15 cellular contexts compared by ENCODE assay signal in the genomic region with DNA sequence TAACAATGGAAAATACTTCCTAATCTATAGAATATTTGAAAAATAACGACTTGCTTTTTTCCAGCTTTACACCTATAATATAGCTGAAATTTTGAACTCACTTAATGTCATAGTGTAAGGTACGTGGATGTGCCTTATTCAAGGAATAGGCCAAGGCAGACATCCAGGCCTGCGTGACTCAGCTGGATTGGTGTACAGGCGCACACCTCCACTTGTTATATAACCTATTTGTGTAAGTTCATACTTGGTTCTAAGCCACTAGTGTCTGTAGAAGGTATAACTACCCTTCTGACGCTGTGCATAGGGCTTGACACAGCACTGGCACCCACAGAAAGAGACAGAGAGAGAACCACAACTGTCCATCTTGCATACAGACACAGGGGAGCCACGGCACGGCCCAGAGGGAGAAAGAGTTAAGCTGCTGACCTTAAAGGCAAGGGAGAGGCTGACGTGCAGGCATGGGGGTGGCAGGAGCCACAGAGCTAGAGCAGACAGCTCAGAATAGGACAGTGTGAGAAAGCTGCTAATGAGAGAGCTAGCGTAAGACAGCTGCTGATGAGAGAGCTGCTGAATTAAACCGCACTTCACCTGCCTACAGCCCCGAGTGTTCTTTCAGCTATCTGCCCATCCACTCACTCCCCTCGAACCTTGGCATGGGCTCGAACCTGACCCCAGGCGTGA. TPM values are rescaled to one million over a fixed set of nuclear protein-coding genes. Genes with fewer than 3 reads are reported as not detected.
DNase-seq lines count a peak whose midpoint lies in the region; ATAC-seq and TF ChIP-seq lines count a peak whose summit lies in the region.
"Had no signal": no experiment of that assay in that cellular context is flagged by ENCODE, and none has a peak within 500 bp of the region (broad histone marks: within the 10 kb centered on the region; RNA-seq: fewer than 3 reads in every experiment).

No MANE protein-coding gene starts in this region.

- H3K4me1 ChIP-seq in Panc1 (ENCODE audit: control insufficient read depth, insufficient read depth, low read length) (peaks cover 3% of the 10 kb centered on the region; the same call in 1 of the 2 replicates), neural progenitor cell (no peaks in the 10 kb centered on the region)
- H3K4me1 ChIP-seq in effector memory CD4-positive, alpha-beta T cell (ENCODE audit: control insufficient read depth, insufficient read depth, low read length, poor library complexity, severe bottlenecking), result no peaks in the 10 kb centered on the region
- H3K4me1 ChIP-seq: BLaER1 treated with 17β-estradiol and CSF1 and Interleukin-3, amounts not matched to agents 10 nM and 100 nM had no signal

- H3K27ac ChIP-seq in Panc1 (ENCODE audit: low read length) (peak overlapping the region; percentile 57; the same call in 1 of the 2 replicates), neural progenitor cell (no peak overlapping the region)
- no peak overlapping the region for H3K27ac ChIP-seq in effector memory CD4-positive, alpha-beta T cell (ENCODE audit: insufficient read depth, low read length, poor library complexity, severe bottlenecking)
- H3K27ac ChIP-seq: BLaER1 treated with 17β-estradiol and CSF1 and Interleukin-3, amounts not matched to agents 10 nM and 100 nM had no signal

- H3K9me3 Mint-ChIP-seq in neural progenitor cell (no peaks in the 10 kb centered on the region), T-cell (peaks cover 3 to 5% (median 4%) of the 10 kb centered on the region in 3 donors)

- intact Hi-C loops in Panc1 (cut with micrococcal nuclease; ENCODE audit: unreplicated experiment), result no loop called here

- POLR2A ChIA-PET in Panc1 (lab: Charles Lee), result interaction anchor here (0.5 kb wide), 1 partner anchor 155 kb away, joined by 5 read pairs; no protein-coding TSS in a partner anchor
- POLR2A ChIA-PET in T-cell (lab: Charles Lee), result no interaction called here

- no peaks in the 10 kb centered on the region for H4K20me1 ChIP-seq in neural progenitor cell (ENCODE audit: low read depth)
- H4K20me1 ChIP-seq: BLaER1 treated with 17β-estradiol and CSF1 and Interleukin-3, amounts not matched to agents 10 nM and 100 nM had no signal

- H3K27me3 Mint-ChIP-seq in neural progenitor cell (ENCODE audit: insufficient read depth, low read depth), result no peaks in the 10 kb centered on the region
- H3K27me3 Mint-ChIP-seq in T-cell, result no peaks in the 10 kb centered on the region

- no TSS peak for BruUV-seq in Panc1 (replicated peaks; lab: Mats Ljungman, UMichigan)

- H3K9me3 ChIP-seq in Panc1 (ENCODE audit: control insufficient read depth, insufficient read depth, low read depth, low read length) (no peaks in the 10 kb centered on the region), neural progenitor cell (ENCODE audit: low read depth) (no peaks in the 10 kb centered on the region)
- no peaks in the 10 kb centered on the region for H3K9me3 ChIP-seq in effector memory CD4-positive, alpha-beta T cell (ENCODE audit: control insufficient read depth, low read length)
- H3K9me3 ChIP-seq: BLaER1 treated with 17β-estradiol and CSF1 and Interleukin-3, amounts not matched to agents 10 nM and 100 nM had no signal

- H3K79me2 ChIP-seq in neural progenitor cell (ENCODE audit: low read depth), result no peaks in the 10 kb centered on the region

- H3K27me3 ChIP-seq in Panc1 (ENCODE audit: control insufficient read depth, insufficient read depth, low read length) (no peaks in the 10 kb centered on the region), neural progenitor cell (no peaks in the 10 kb centered on the region)
- no peaks in the 10 kb centered on the region for H3K27me3 ChIP-seq in effector memory CD4-positive, alpha-beta T cell (replicated peaks; ENCODE audit: control insufficient read depth, insufficient read depth, low read length, poor library complexity, severe bottlenecking)
- H3K27me3 ChIP-seq: BLaER1 treated with 17β-estradiol and CSF1 and Interleukin-3, amounts not matched to agents 10 nM and 100 nM had no signal

- H3K36me3 ChIP-seq in Panc1 (ENCODE audit: control insufficient read depth, insufficient read depth, low read length) (no peaks in the 10 kb centered on the region), neural progenitor cell (no peaks in the 10 kb centered on the region)
- H3K36me3 ChIP-seq in effector memory CD4-positive, alpha-beta T cell (ENCODE audit: control insufficient read depth, insufficient read depth, low read length), result no peaks in the 10 kb centered on the region
- H3K36me3 ChIP-seq: BLaER1 treated with 17β-estradiol and CSF1 and Interleukin-3, amounts not matched to agents 10 nM and 100 nM had no signal

- H3K27ac Mint-ChIP-seq in neural progenitor cell (peak overlapping the region; percentile 70), T-cell (no peak overlapping the region)

- H3K4me3 ChIP-seq in Panc1 (ENCODE audit: low read depth in 2 of 2, low read length in 2 of 2), result peak overlapping the region in 1 of 2 experiments; percentile 9; a peak in 1 of 4 replicates
- H3K4me3 ChIP-seq in neural progenitor cell, result no peak overlapping the region
- no peak overlapping the region for H3K4me3 ChIP-seq in effector memory CD4-positive, alpha-beta T cell (ENCODE audit: insufficient read depth, low read depth, low read length, poor library complexity, severe bottlenecking)
- H3K4me3 ChIP-seq: BLaER1 treated with 17β-estradiol and CSF1 and Interleukin-3, amounts not matched to agents 10 nM and 100 nM had no signal

- H3K4me1 Mint-ChIP-seq in neural progenitor cell (no peaks in the 10 kb centered on the region), T-cell (no peaks in the 10 kb centered on the region)

- H3K36me3 Mint-ChIP-seq in neural progenitor cell (no peaks in the 10 kb centered on the region), T-cell (no peaks in the 10 kb centered on the region)

- CTCF ChIA-PET in Panc1 (lab: Charles Lee), result no interaction called here
- CTCF ChIA-PET in T-cell (lab: Charles Lee), result no interaction called here

- TF ChIP-seq CTCF in Panc1 (IDR thresholded peaks at IDR 0.05) (no peak), neural progenitor cell (IDR thresholded peaks at IDR 0.05) (no peak)

- H3F3A ChIP-seq in neural progenitor cell (ENCODE audit: low read depth), result no peaks in the 10 kb centered on the region

- peak; percentile 62 for ATAC-seq in Panc1
- no peak for ATAC-seq in T-cell (replicated peaks in 1 of 4)

- peak overlapping the region; percentile 78 for H2AFZ ChIP-seq in neural progenitor cell (replicated peaks)

- no peak overlapping the region for H3K4me2 ChIP-seq in neural progenitor cell
- H3K4me2 ChIP-seq: BLaER1 treated with 17β-estradiol and CSF1 and Interleukin-3, amounts not matched to agents 10 nM and 100 nM had no signal

- DNase-seq in SHP77 (lab: John Stamatoyannopoulos, UW) (peak; percentile 20 to 26), SHP77 treated with DMSO at 0.1 percent for 48 hours (lab: John Stamatoyannopoulos, UW) (no peak), NCI-H1436 treated with DMSO at 0.1 percent for 48 hours (lab: John Stamatoyannopoulos, UW) (peak; percentile 67), Panc1 (ENCODE audit: low read depth, low spot score) (no peak), neural progenitor cell (ENCODE audit: low spot score) (peak; percentile 37), NCI-H524 (lab: John Stamatoyannopoulos, UW) (no peak), T-cell (no peak)
- DNase-seq in effector memory CD4-positive, alpha-beta T cell, result no peak
- DNase-seq: NCI-H1105, NCI-H2029, NCI-H226, NCI-H526 treated with DMSO at 0.1 percent for 48 hours had no signal

- in situ Hi-C loops in Panc1 (cut with HindIII; ENCODE audit: low pct_unique_long_range_greater_than_20kb, low sequenced_read_pairs), result no loop called here

- H3K4me3 Mint-ChIP-seq in neural progenitor cell (no peak overlapping the region), T-cell (no peak overlapping the region)

- no peak overlapping the region for H3K9ac ChIP-seq in neural progenitor cell
- H3K9ac ChIP-seq: BLaER1 treated with 17β-estradiol and CSF1 and Interleukin-3, amounts not matched to agents 10 nM and 100 nM had no signal

RNA-seq across cellular contexts. Expression of a gene that starts 16.1 kb away (rescaled TPM):
- not detected for total RNA-seq in Panc1 (2021; ENCODE audit: unreplicated experiment)
- polyA plus RNA-seq in Panc1 (2012; ENCODE audit: insufficient read length), result not detected
- total RNA-seq in neural progenitor cell (ENCODE audit: low replicate concordance), result 0.31 and 0.51 TPM in 2 replicates
- total RNA-seq in T-cell, result not detected
- total RNA-seq: A172, HT1080 had no signal

Comparison
In these comparisons a context has a peak if more than half of its experiments do, and no peak if none do; other contexts are left out.
1. DNase-seq: peak in SHP77 (2 of 2), NCI-H1436 treated with DMSO at 0.1 percent for 48 hours (single experiment) and neural progenitor cell (single experiment); none in SHP77 treated with DMSO at 0.1 percent for 48 hours (single experiment), Panc1 (single experiment), NCI-H524 (0 of 2), T-cell (0 of 34) and effector memory CD4-positive, alpha-beta T cell (0 of 3).